Comparison of ENCODE assay signal across 26 cellular contexts in the genomic region with DNA sequence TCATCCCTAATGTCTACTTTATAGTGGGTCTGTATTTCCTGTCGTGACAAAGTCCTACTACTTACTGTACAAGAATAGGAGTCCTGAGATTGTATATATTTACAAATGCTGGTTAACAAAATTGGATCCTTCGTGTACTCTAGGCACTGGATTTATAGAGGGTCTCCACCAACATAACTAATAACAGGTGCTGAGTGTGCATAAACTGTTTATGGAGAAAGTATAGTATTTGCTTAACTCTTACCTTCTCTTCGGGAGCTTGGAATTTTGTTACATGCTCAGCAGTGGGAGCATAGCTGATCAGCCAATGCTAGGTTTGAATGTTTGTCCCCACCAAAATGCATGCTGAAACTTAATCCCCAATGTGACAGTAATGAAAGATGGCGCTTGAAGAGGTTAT.
"Had no signal": no experiment of that assay in that cellular context is flagged by ENCODE, and none has a peak within 500 bp of the region (broad histone marks: within the 10 kb centered on the region; RNA-seq: fewer than 3 reads in every experiment).

No MANE protein-coding gene starts in this region.

- H3K4me1 Mint-ChIP-seq: immature natural killer cell; naive thymus-derived CD4-positive, alpha-beta T cell had no signal

- H3K4me2 ChIP-seq: hepatocyte had no signal

- DNase-seq: colonic mucosa; cortex of kidney; dorsolateral prefrontal cortex; effector CD4-positive, alpha-beta T cell; effector memory CD4-positive, alpha-beta T cell; foreskin keratinocyte; heart left ventricle; hypothalamus; immature natural killer cell; islet precursor cell; kidney; kidney glomerular epithelial cell; left colon; left ventricle myocardium inferior; lower lobe of right lung; mesenchymal stem cell; midbrain; naive thymus-derived CD4-positive, alpha-beta T cell had no signal

- FAIRE-seq: endometrium, endothelial cell of umbilical vein, frontal cortex, kidney had no signal

- H3K79me2 ChIP-seq: hepatocyte had no signal

- H3K27ac ChIP-seq: colonic mucosa, dorsolateral prefrontal cortex, esophagus muscularis mucosa, foreskin keratinocyte, gastroesophageal sphincter, heart left ventricle, hepatocyte, left ventricle myocardium inferior, lower lobe of right lung had no signal

- H3K4me3 ChIP-seq: colonic mucosa, dorsolateral prefrontal cortex, esophagus muscularis mucosa, gastroesophageal sphincter, heart left ventricle, hepatocyte, left ventricle myocardium inferior, lower lobe of right lung had no signal

- H2AFZ ChIP-seq: hepatocyte had no signal

- H3K4me1 ChIP-seq: colonic mucosa, esophagus muscularis mucosa, foreskin keratinocyte, gastroesophageal sphincter, heart left ventricle, left ventricle myocardium inferior, lower lobe of right lung had no signal

- H3K4me3 Mint-ChIP-seq: dendritic cell treated with granulocyte-macrophage colony-stimulating factor and Interleukin-4, amounts not matched to agents 40 ng/mL and 50 ng/mL, for 4 days; immature natural killer cell; naive thymus-derived CD4-positive, alpha-beta T cell had no signal

- ATAC-seq: foreskin keratinocyte; gastroesophageal sphincter; heart left ventricle; left colon; left lobe of liver; lower lobe of right lung; naive thymus-derived CD4-positive, alpha-beta T cell had no signal

- H3K9me3 ChIP-seq: colonic mucosa had no signal

- H3K27me3 Mint-ChIP-seq: dendritic cell treated with granulocyte-macrophage colony-stimulating factor and Interleukin-4, amounts not matched to agents 40 ng/mL and 50 ng/mL, for 4 days; naive thymus-derived CD4-positive, alpha-beta T cell had no signal

- H3K27me3 ChIP-seq: colonic mucosa, dorsolateral prefrontal cortex, esophagus muscularis mucosa, foreskin keratinocyte, gastroesophageal sphincter, heart left ventricle, hepatocyte had no signal

- H3K27ac Mint-ChIP-seq: dendritic cell treated with granulocyte-macrophage colony-stimulating factor and Interleukin-4, amounts not matched to agents 40 ng/mL and 50 ng/mL, for 4 days; immature natural killer cell; naive thymus-derived CD4-positive, alpha-beta T cell had no signal
